Comparison of ENCODE assay signal across 11 cellular contexts in the genomic region with DNA sequence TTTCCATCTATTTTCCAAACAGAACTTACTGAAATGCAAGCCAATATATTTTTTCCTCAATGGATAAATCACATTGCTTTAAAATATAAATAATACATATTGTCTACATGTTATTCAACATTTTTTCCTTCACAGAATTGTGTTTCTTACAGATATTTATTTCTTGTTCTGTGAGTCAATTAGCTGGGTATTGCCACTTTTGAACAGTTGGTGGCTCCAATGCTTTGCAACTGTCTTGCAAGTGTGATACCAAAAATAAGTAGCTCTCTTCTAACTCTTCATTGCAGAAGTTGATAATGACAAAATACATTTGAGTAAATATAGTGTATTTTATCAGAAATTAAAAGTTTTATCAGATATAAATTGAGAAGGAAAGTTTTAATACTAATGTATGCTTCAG. TPM values are rescaled to one million over a fixed set of nuclear protein-coding genes. Genes with fewer than 3 reads are reported as not detected.
DNase-seq lines count a peak whose midpoint lies in the region; ATAC-seq and TF ChIP-seq lines count a peak whose summit lies in the region.
"Had no signal": no experiment of that assay in that cellular context is flagged by ENCODE, and none has a peak within 500 bp of the region (broad histone marks: within the 10 kb centered on the region; RNA-seq: fewer than 3 reads in every experiment).

No MANE protein-coding gene starts in this region.

- H3K27me3 ChIP-seq in Loucy (ENCODE audit: insufficient read depth, low read length, poor library complexity, severe bottlenecking) (no peaks in the 10 kb centered on the region), gastroesophageal sphincter (peaks cover 3% of the 10 kb centered on the region)

- no peaks in the 10 kb centered on the region for H3K4me1 Mint-ChIP-seq in progenitor cell of endocrine pancreas (ENCODE audit: low read depth)

- H3K27me3 Mint-ChIP-seq in progenitor cell of endocrine pancreas, result peaks cover 10% of the 10 kb centered on the region

- H3K27ac Mint-ChIP-seq in progenitor cell of endocrine pancreas, result no peak overlapping the region

- no peak for TF ChIP-seq POLR2A in gastroesophageal sphincter (IDR thresholded peaks at IDR 0.05)

- H3K27ac ChIP-seq in gastroesophageal sphincter, result no peak overlapping the region
- H3K27ac ChIP-seq: skin epidermis had no signal

- no peaks in the 10 kb centered on the region for H3K36me3 Mint-ChIP-seq in progenitor cell of endocrine pancreas (ENCODE audit: insufficient read depth)

- TF ChIP-seq EP300 in gastroesophageal sphincter (IDR thresholded peaks at IDR 0.05), result no peak

- DNase-seq in DMS53 (lab: John Stamatoyannopoulos, UW) (peak; percentile 30), DMS53 treated with DMSO at 0.1 percent for 48 hours (lab: John Stamatoyannopoulos, UW; ENCODE audit: unreplicated experiment) (no peak), choroid plexus epithelial cell (ENCODE audit: low read depth) (peak; percentile 65), progenitor cell of endocrine pancreas (ENCODE audit: low spot score, unreplicated experiment) (no peak), NCI-H526 treated with DMSO at 0.1 percent for 48 hours (lab: John Stamatoyannopoulos, UW) (no peak)
- DNase-seq in activated CD8-positive, alpha-beta memory T cell treated with anti-CD3 and anti-CD28 coated beads, Interleukin-2, amount 50 U/mL, for 48 hours, result no peak
- DNase-seq: effector CD4-positive, alpha-beta T cell; SW 1271 had no signal

- H3K4me3 ChIP-seq in Loucy (ENCODE audit: low read length, poor library complexity, severe bottlenecking) (no peak overlapping the region), choroid plexus epithelial cell (ENCODE audit: low read depth, low read length) (no peak overlapping the region), gastroesophageal sphincter (no peak overlapping the region)
- H3K4me3 ChIP-seq: skin epidermis had no signal

- H3K79me2 ChIP-seq in Loucy (ENCODE audit: insufficient read depth, low read length), result no peaks in the 10 kb centered on the region

- H3F3A ChIP-seq in Loucy (ENCODE audit: low read depth), result no peaks in the 10 kb centered on the region

- no peak overlapping the region for H3K4me2 ChIP-seq in Loucy (ENCODE audit: low read depth, low read length, poor library complexity, severe bottlenecking)

- no peaks in the 10 kb centered on the region for H3K9me3 ChIP-seq in Loucy (ENCODE audit: insufficient read depth, low read depth, low read length)
- H3K9me3 ChIP-seq in gastroesophageal sphincter, result no peaks in the 10 kb centered on the region

- H3K36me3 ChIP-seq in Loucy (ENCODE audit: insufficient read depth, low read length) (no peaks in the 10 kb centered on the region), gastroesophageal sphincter (no peaks in the 10 kb centered on the region)

- no peak for ATAC-seq in gastroesophageal sphincter

- H3K9me3 Mint-ChIP-seq in progenitor cell of endocrine pancreas (ENCODE audit: low read depth), result no peaks in the 10 kb centered on the region

- H3K9me2 ChIP-seq in Loucy (replicated peaks; ENCODE audit: low read depth, low read length), result no peaks in the 10 kb centered on the region

- no peaks in the 10 kb centered on the region for H4K20me1 ChIP-seq in Loucy (ENCODE audit: insufficient read depth, low read length, poor library complexity, severe bottlenecking)

- H3K4me1 ChIP-seq in Loucy (ENCODE audit: insufficient read depth, low read length, poor library complexity, severe bottlenecking) (no peaks in the 10 kb centered on the region), gastroesophageal sphincter (no peaks in the 10 kb centered on the region)

- no peak overlapping the region for H2AFZ ChIP-seq in Loucy (ENCODE audit: low read length)

- no peak overlapping the region for H3K4me3 Mint-ChIP-seq in progenitor cell of endocrine pancreas (ENCODE audit: low read depth)

- TF ChIP-seq CTCF in Loucy (conservative IDR thresholded peaks at IDR 0.05; ENCODE audit: low read length), result peak; percentile 51
- TF ChIP-seq CTCF in choroid plexus epithelial cell (conservative IDR thresholded peaks at IDR 0.05; ENCODE audit: low read depth, low read length), result peak; percentile 56
- peak; percentile 50 for TF ChIP-seq CTCF in progenitor cell of endocrine pancreas (IDR thresholded peaks at IDR 0.05; ENCODE audit: unreplicated experiment)
- peak in 1 of 4 experiments; percentile 11 for TF ChIP-seq CTCF in gastroesophageal sphincter (IDR thresholded peaks at IDR 0.05)

- H3K9ac ChIP-seq in Loucy (ENCODE audit: low read depth, low read length, poor library complexity, severe bottlenecking), result no peak overlapping the region

RNA-seq across cellular contexts. Expression of a gene that starts 17.1 kb away (rescaled TPM):
- 0.16 and 0.57 TPM in 2 replicates for total RNA-seq in progenitor cell of endocrine pancreas
- under 1 TPM in 1 of 4 donors, not detected in 3; 0.47 TPM for total RNA-seq in gastroesophageal sphincter

RNA-seq across cellular contexts. Expression of a gene that starts 33.9 kb away (rescaled TPM):
- 13.8 and 14.0 TPM in 2 replicates for total RNA-seq in progenitor cell of endocrine pancreas
- 1 to 10 TPM in 2 of 4 donors, under 1 TPM in 2; 0.27 to 9.3 (median 2.2) TPM for total RNA-seq in gastroesophageal sphincter

Comparison
In these comparisons a context has a peak if more than half of its experiments do, and no peak if none do; other contexts are left out.
1. DNase-seq: peak in DMS53 (single experiment) and choroid plexus epithelial cell (single experiment); none in DMS53 treated with DMSO at 0.1 percent for 48 hours (single experiment), progenitor cell of endocrine pancreas (single experiment), NCI-H526 treated with DMSO at 0.1 percent for 48 hours (single experiment) and activated CD8-positive, alpha-beta memory T cell treated with anti-CD3 and anti-CD28 coated beads, Interleukin-2, amount 50 U/mL, for 48 hours (single experiment).